Comparison of ENCODE assay signal across 1 cellular context in genomic region chr10:72763201-72763600, GRCh38.
TF ChIP-seq lines count a peak whose summit lies in the region.

No MANE protein-coding gene starts in this region.

TF ChIP-seq in WTC11, 78 proteins besides CTCF, POLR2A, EP300 and RAD21 (continued from another document):
- TF ChIP-seq, protein P1, sequence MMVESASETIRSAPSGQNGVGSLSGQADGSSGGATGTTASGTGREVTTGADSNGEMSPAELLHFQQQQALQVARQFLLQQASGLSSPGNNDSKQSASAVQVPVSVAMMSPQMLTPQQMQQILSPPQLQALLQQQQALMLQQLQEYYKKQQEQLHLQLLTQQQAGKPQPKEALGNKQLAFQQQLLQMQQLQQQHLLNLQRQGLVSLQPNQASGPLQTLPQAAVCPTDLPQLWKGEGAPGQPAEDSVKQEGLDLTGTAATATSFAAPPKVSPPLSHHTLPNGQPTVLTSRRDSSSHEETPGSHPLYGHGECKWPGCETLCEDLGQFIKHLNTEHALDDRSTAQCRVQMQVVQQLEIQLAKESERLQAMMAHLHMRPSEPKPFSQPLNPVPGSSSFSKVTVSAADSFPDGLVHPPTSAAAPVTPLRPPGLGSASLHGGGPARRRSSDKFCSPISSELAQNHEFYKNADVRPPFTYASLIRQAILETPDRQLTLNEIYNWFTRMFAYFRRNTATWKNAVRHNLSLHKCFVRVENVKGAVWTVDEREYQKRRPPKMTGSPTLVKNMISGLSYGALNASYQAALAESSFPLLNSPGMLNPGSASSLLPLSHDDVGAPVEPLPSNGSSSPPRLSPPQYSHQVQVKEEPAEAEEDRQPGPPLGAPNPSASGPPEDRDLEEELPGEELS (CRISPR knock-in tag; IDR thresholded peaks at IDR 0.05), result no peak
- no peak for TF ChIP-seq CREB1 (CRISPR knock-in tag; IDR thresholded peaks at IDR 0.05)
